In genomic region chr2:109322111-109322510, GRCh38 we compare ENCODE assay signal across 9 cellular contexts.
DNase-seq lines count a peak whose midpoint lies in the region; ATAC-seq and TF ChIP-seq lines count a peak whose summit lies in the region.
"Had no signal": no experiment of that assay in that cellular context is flagged by ENCODE, and none has a peak within 500 bp of the region (broad histone marks: within the 10 kb centered on the region; RNA-seq: fewer than 3 reads in every experiment).

No MANE protein-coding gene starts in this region.

- no peak overlapping the region for H3K4me3 ChIP-seq in mesodermal cell (ENCODE audit: extremely low read depth, insufficient read depth, low read length, poor library complexity, severe bottlenecking)
- peak overlapping the region in 1 of 2 donors; percentile 41 for H3K4me3 ChIP-seq in tibial artery

- peak overlapping the region; percentile 6 for H3K27ac ChIP-seq in mesodermal cell (ENCODE audit: low read depth, low read length, severe bottlenecking)
- H3K27ac ChIP-seq in tibial artery: peak overlapping the region; percentile 79 to 92

- no peak for TF ChIP-seq CTCF in tibial artery (IDR thresholded peaks at IDR 0.05)

- no peaks in the 10 kb centered on the region for H3K27me3 ChIP-seq in tibial artery

- intact Hi-C loops in tibial artery (cut with DNase I; ENCODE audit: low total_unique reads): loop anchor here (10.0 kb wide), 1 partner anchor 77 kb away; no protein-coding TSS in a partner anchor

- DNase-seq in NCI-H226: peak; percentile 63
- peak; percentile 98 to 99 for DNase-seq in tibial artery
- no peak for DNase-seq in activated CD4-positive, CD25-positive, alpha-beta regulatory T cell treated with anti-CD3 and anti-CD28 coated beads, Interleukin-2, amount 50 U/mL, for 72 hours
- DNase-seq in stimulated activated CD4-positive, alpha-beta T cell treated with anti-CD3 and anti-CD28 coated beads, Interleukin-2, amount 100 ng/mL, for 48 hours: no peak
- DNase-seq in NK-92 (lab: John Stamatoyannopoulos, UW; ENCODE audit: unreplicated experiment): no peak
- DNase-seq: NCI-H345 had no signal

- H3K36me3 ChIP-seq in mesodermal cell (ENCODE audit: control insufficient read depth, insufficient read depth, low read length) (no peaks in the 10 kb centered on the region), tibial artery (no peaks in the 10 kb centered on the region)

- H3K9me3 ChIP-seq in mesodermal cell (ENCODE audit: control insufficient read depth, low read length) (no peaks in the 10 kb centered on the region), tibial artery (no peaks in the 10 kb centered on the region)

- ATAC-seq in esophagus mucosa (peak; percentile 74), HG02870 (IDR thresholded peaks at IDR 0.05; ENCODE audit: unreplicated experiment) (no peak)

- 73 to 90% methylated on average over 3 of the region's 6 CpGs for WGBS in mesodermal cell (ENCODE audit: insufficient coverage in 2 of 2), 2 experiments

- peaks cover 28% of the 10 kb centered on the region for H3K4me1 ChIP-seq in mesodermal cell (ENCODE audit: control insufficient read depth, insufficient read depth, low read length, poor library complexity, severe bottlenecking)
- peaks cover 3 to 97% (median 84%) of the 10 kb centered on the region in 4 donors for H3K4me1 ChIP-seq in tibial artery

Comparison
In these comparisons a context has a peak if more than half of its experiments do, and no peak if none do; other contexts are left out.
1. DNase-seq: peak in NCI-H226 (single experiment) and tibial artery (2 of 2); none in activated CD4-positive, CD25-positive, alpha-beta regulatory T cell treated with anti-CD3 and anti-CD28 coated beads, Interleukin-2, amount 50 U/mL, for 72 hours (single experiment), stimulated activated CD4-positive, alpha-beta T cell treated with anti-CD3 and anti-CD28 coated beads, Interleukin-2, amount 100 ng/mL, for 48 hours (0 of 2) and NK-92 (single experiment).